ENCODE assay signal across 9 cellular contexts in the genomic region with DNA sequence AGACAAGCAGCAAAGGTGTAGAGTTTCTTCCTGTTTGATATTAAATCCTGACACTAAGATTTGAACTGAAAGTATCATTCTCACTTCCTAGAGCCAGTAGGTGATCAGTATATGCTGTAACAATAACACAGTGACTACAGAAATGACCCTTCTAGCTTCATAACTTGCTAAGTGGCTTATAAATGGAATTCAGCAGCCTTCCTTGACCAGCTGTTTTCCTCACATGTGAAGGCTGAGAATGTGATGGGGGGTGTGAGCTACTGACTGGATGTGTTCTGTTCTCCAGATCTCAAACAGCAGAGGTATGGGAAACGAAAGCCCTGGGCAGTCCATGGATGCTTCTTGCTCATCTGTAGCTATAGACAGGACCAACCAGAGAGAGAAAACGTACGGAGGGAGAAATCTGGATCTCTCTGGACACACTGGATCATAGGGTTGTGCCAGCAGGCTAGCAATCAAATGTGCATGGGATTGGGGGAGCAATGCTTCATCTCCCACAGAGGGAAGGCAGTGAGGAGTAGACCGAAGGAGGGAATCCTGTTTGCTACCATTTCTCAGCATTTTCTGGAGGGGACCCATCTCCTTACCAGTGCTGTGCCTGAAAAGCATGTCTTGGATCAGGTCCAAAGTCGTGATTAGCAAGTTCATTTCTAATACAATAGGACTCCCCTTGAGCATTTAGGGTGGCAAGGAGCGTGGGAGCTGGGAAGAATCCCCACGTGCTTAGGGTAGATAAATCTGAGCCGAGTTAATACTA. TPM values are rescaled to one million over a fixed set of nuclear protein-coding genes. Genes with fewer than 3 reads are reported as not detected.
DNase-seq lines count a peak whose midpoint lies in the region; ATAC-seq lines count a peak whose summit lies in the region.
"Had no signal": no experiment of that assay in that cellular context is flagged by ENCODE, and none has a peak within 500 bp of the region (broad histone marks: within the 10 kb centered on the region; RNA-seq: fewer than 3 reads in every experiment).

No MANE protein-coding gene starts in this region.

- no peak overlapping the region for H3K4me3 Mint-ChIP-seq in dendritic cell treated with granulocyte-macrophage colony-stimulating factor and Interleukin-4, amounts not matched to agents 40 ng/mL and 50 ng/mL, for 4 days
- H3K4me3 Mint-ChIP-seq: nephron had no signal

- DNase-seq in NOMO-1 treated with dmso at 0.1 percent for 144 hours (lab: John Stamatoyannopoulos, UW; ENCODE audit: unreplicated experiment) (no peak), NCI-H2196 (lab: John Stamatoyannopoulos, UW; ENCODE audit: unreplicated experiment) (no peak), posterior vena cava (ENCODE audit: low spot score) (no peak)
- no peak for DNase-seq in stimulated activated naive CD4-positive, alpha-beta T cell (lab: John Stamatoyannopoulos, UW)

- no peaks in the 10 kb centered on the region for H3K9me3 Mint-ChIP-seq in dendritic cell treated with granulocyte-macrophage colony-stimulating factor and Interleukin-4, amounts not matched to agents 40 ng/mL and 50 ng/mL, for 4 days
- H3K9me3 Mint-ChIP-seq: nephron had no signal

- H3K27me3 Mint-ChIP-seq in dendritic cell treated with granulocyte-macrophage colony-stimulating factor and Interleukin-4, amounts not matched to agents 40 ng/mL and 50 ng/mL, for 4 days = no peaks in the 10 kb centered on the region

- H3K36me3 Mint-ChIP-seq in dendritic cell treated with granulocyte-macrophage colony-stimulating factor and Interleukin-4, amounts not matched to agents 40 ng/mL and 50 ng/mL, for 4 days (ENCODE audit: low read depth) = peaks cover 48% of the 10 kb centered on the region

- intact Hi-C loops in dendritic cell treated with granulocyte-macrophage colony-stimulating factor and Interleukin-4, amounts not matched to agents 40 ng/mL and 50 ng/mL, for 4 days (cut with micrococcal nuclease) = loop anchor here (2.0 kb wide), 1 partner anchor 36 kb away; no protein-coding TSS in a partner anchor
- intact Hi-C loops in posterior vena cava (cut with DNase I) = no loop called here

- H3K27ac Mint-ChIP-seq in dendritic cell treated with granulocyte-macrophage colony-stimulating factor and Interleukin-4, amounts not matched to agents 40 ng/mL and 50 ng/mL, for 4 days = peak overlapping the region; percentile 47
- H3K27ac Mint-ChIP-seq: nephron had no signal

- ATAC-seq in GM18511 (IDR thresholded peaks at IDR 0.05; ENCODE audit: unreplicated experiment) (peak; percentile 61), GM21360 (IDR thresholded peaks at IDR 0.05; ENCODE audit: unreplicated experiment) (peak; percentile 44), HG03135 (IDR thresholded peaks at IDR 0.05; ENCODE audit: unreplicated experiment) (peak; percentile 64)

- H3K4me1 Mint-ChIP-seq in dendritic cell treated with granulocyte-macrophage colony-stimulating factor and Interleukin-4, amounts not matched to agents 40 ng/mL and 50 ng/mL, for 4 days (ENCODE audit: low read depth) = peaks cover 59% of the 10 kb centered on the region

RNA-seq across cellular contexts. Expression of a gene that starts 39.4 kb away (rescaled TPM):
- 10 to 100 TPM; 10.8 to 12.4 TPM for total RNA-seq in posterior vena cava

RNA-seq across cellular contexts. Expression of a gene that starts 57.0 kb away (rescaled TPM):
- 100 to 1,000 TPM; 144 to 188 TPM for total RNA-seq in posterior vena cava
